In the genomic region with DNA sequence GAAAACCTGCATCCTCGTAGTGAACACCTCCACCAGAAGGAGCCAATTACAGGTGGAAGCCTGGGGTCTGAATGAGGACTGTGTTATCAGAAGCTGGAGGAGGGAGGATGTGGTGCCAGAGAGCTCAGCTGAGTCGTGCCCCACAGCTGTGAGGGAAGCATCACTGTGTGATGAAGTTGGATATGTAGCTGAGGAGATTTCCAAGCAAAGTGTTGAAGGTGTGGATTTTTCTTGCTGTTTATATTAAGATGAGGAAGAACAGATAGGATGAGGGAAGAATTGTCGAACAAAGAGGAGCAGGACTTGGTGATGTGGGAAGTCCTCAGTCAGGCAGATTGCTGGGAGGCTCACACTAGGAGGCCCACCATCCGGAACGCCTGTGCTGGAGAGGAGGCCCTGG, we compare ENCODE assay signal across 17 cellular contexts.
"Had no signal": no experiment of that assay in that cellular context is flagged by ENCODE, and none has a peak within 500 bp of the region (broad histone marks: within the 10 kb centered on the region; RNA-seq: fewer than 3 reads in every experiment).

No MANE protein-coding gene starts in this region.

- H3K9me3 Mint-ChIP-seq: activated naive CD4-positive, alpha-beta T cell treated with anti-CD3 and anti-CD28 coated beads, Interleukin-2, amount 50 U/mL, for 72 hours; activated T-cell treated with anti-CD3 and anti-CD28 coated beads, Interleukin-2, amount 50 U/mL, for 24 hours; immature natural killer cell; T-helper 1 cell treated with Interleukin-12 subunit alpha and Interleukin-12 subunit beta and Interleukin-4 antibody, amounts not matched to agents 30 μg/mL and 1 μg/mL, for 36 hours had no signal

- H3K27ac Mint-ChIP-seq: activated CD8-positive, alpha-beta memory T cell treated with anti-CD3 and anti-CD28 coated beads, Interleukin-2, amount 10 ng/mL, durations not matched to agents 7 days and 5 days; activated T-cell treated with anti-CD3 and anti-CD28 coated beads, Interleukin-2, amount 50 U/mL, for 24 hours; immature natural killer cell; T-helper 1 cell treated with Interleukin-12 subunit alpha and Interleukin-12 subunit beta and Interleukin-4 antibody, amounts not matched to agents 30 μg/mL and 1 μg/mL, for 36 hours had no signal

- H3K27me3 Mint-ChIP-seq: naive thymus-derived CD8-positive, alpha-beta T cell had no signal

- H3K27me3 ChIP-seq: breast epithelium, vagina had no signal

- H3K36me3 Mint-ChIP-seq: immature natural killer cell had no signal

- H3K9me3 ChIP-seq: breast epithelium, psoas muscle, vagina had no signal

- H3K4me1 ChIP-seq: breast epithelium, psoas muscle had no signal

- H3K4me3 ChIP-seq: breast epithelium, dorsolateral prefrontal cortex, psoas muscle, vagina had no signal

- H3K36me3 ChIP-seq: breast epithelium, vagina had no signal

- DNase-seq: activated CD8-positive, alpha-beta memory T cell treated with anti-CD3 and anti-CD28 coated beads, Interleukin-2, amount 10 ng/mL, durations not matched to agents 7 days and 5 days; activated effector memory CD4-positive, alpha-beta T cell treated with anti-CD3 and anti-CD28 coated beads, Interleukin-2, amount 50 U/mL, for 16 hours; activated T-cell treated with anti-CD3 and anti-CD28 coated beads, Interleukin-2, amount 50 U/mL, for 24 hours; anterior cingulate cortex; dorsolateral prefrontal cortex; immature natural killer cell; naive thymus-derived CD8-positive, alpha-beta T cell; nucleus accumbens; psoas muscle; stimulated activated CD4-positive, alpha-beta T cell treated with anti-CD3 and anti-CD28 coated beads, Interleukin-12 subunit alpha, Interleukin-12 subunit beta, amount 100 ng/mL, for 4 hours; stimulated activated CD4-positive, alpha-beta T cell treated with anti-CD3 and anti-CD28 coated beads, Interleukin-2, amount 100 ng/mL, for 48 hours; stimulated activated naive CD8-positive, alpha-beta T cell treated with anti-CD3 and anti-CD28 coated beads, Interleukin-15, Interleukin-2, amounts not matched to agents 100 U/mL and 50 U/mL, for 24 hours had no signal

- H3K27ac ChIP-seq: dorsolateral prefrontal cortex, psoas muscle, vagina had no signal

- H3K4me3 Mint-ChIP-seq: activated CD8-positive, alpha-beta memory T cell treated with anti-CD3 and anti-CD28 coated beads, Interleukin-2, amount 10 ng/mL, durations not matched to agents 7 days and 5 days; activated T-cell treated with anti-CD3 and anti-CD28 coated beads, Interleukin-2, amount 50 U/mL, for 24 hours; immature natural killer cell; T-helper 1 cell treated with Interleukin-12 subunit alpha and Interleukin-12 subunit beta and Interleukin-4 antibody, amounts not matched to agents 30 μg/mL and 1 μg/mL, for 36 hours had no signal

- ATAC-seq: activated CD8-positive, alpha-beta memory T cell treated with anti-CD3 and anti-CD28 coated beads, Interleukin-2, amount 10 ng/mL, durations not matched to agents 7 days and 5 days; activated naive CD4-positive, alpha-beta T cell treated with anti-CD3 and anti-CD28 coated beads, Interleukin-2, amount 50 U/mL, for 72 hours; esophagus mucosa; naive thymus-derived CD8-positive, alpha-beta T cell; psoas muscle; stimulated activated naive CD8-positive, alpha-beta T cell treated with anti-CD3 and anti-CD28 coated beads, Interleukin-15, Interleukin-2, amounts not matched to agents 100 U/mL and 50 U/mL, for 24 hours had no signal
